8 cellular contexts compared by ENCODE assay signal in the genomic region with DNA sequence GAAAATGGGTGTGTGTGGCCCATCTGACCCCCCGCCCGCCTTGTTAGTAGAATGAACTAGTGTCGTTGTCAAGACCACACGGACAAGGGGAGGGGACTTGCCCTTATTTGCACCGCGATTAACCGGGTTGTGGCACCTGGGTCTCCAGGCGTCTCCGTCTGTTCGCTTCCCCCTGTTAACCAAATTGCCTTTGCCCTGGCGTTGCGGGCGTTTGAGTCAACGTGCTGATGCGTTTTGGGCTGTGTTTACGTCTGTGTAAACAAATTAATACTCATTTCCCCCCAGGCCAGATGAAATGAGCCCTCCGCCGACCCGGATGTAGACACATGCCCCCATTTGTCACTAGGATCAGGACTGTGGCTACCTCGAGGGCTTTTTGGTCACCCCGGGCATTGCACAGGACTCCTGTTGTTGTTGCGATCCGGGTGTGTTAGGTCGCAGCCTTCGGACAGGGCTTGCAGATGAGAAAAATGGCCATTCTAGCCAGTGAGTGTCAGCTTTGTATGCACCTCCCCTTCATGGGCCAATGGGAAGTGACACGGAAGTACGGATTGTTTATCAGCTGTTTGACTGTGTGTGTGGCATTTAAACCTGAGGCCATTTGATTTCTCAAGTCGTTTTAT. TPM values are rescaled to one million over a fixed set of nuclear protein-coding genes. Genes with fewer than 3 reads are reported as not detected.
DNase-seq lines count a peak whose midpoint lies in the region; ATAC-seq and TF ChIP-seq lines count a peak whose summit lies in the region.

No MANE protein-coding gene starts in this region.

- H3K4me2 ChIP-seq in OCI-LY1 (ENCODE audit: low read length), result peak overlapping the region; percentile 88

- intact Hi-C loops in Calu3 (cut with micrococcal nuclease; ENCODE audit: unreplicated experiment), result no loop called here

- peaks cover 5% of the 10 kb centered on the region; the same call in 1 of the 2 replicates for H4K20me1 ChIP-seq in OCI-LY1 (ENCODE audit: insufficient read depth, low read length)

- H2AFZ ChIP-seq in OCI-LY1 (ENCODE audit: low read length), result no peak overlapping the region

- DNase-seq in Calu3 (peak; percentile 78), HT1080 (ENCODE audit: low read depth) (peak; percentile 78), activated T-cell treated with anti-CD3 and anti-CD28 coated beads for 4 hours (peak; percentile 40)
- peak; percentile 39 to 53 for DNase-seq in stimulated activated CD8-positive, alpha-beta memory T cell treated with anti-CD3 and anti-CD28 coated beads, Interleukin-7, amount 100 ng/mL, for 4 hours (ENCODE audit: low read depth in 2 of 2)

- TF ChIP-seq CTCF in Calu3 (IDR thresholded peaks at IDR 0.05; ENCODE audit: unreplicated experiment) (no peak), OCI-LY1 (IDR thresholded peaks at IDR 0.05; ENCODE audit: low read length) (no peak)

- H3K36me3 Mint-ChIP-seq in Calu3 (ENCODE audit: insufficient read depth, unreplicated experiment), result peaks cover 25% of the 10 kb centered on the region

- no peaks in the 10 kb centered on the region for H3K9me3 ChIP-seq in OCI-LY1 (ENCODE audit: low read length)
- H3K9me3 ChIP-seq in esophagus (ENCODE audit: control insufficient read depth in 2 of 2, insufficient read depth in 1 of 2, low read depth in 1 of 2, low read length in 1 of 2), result no peaks in the 10 kb centered on the region
- H3K9me3 ChIP-seq in muscle layer of colon (ENCODE audit: low read length), result no peaks in the 10 kb centered on the region

- H3K4me1 ChIP-seq in OCI-LY1 (ENCODE audit: insufficient read depth, low read length, severe bottlenecking) (peaks cover 20% of the 10 kb centered on the region), esophagus (ENCODE audit: control insufficient read depth in 2 of 2, insufficient read depth in 2 of 2, low read length in 1 of 2) (no peaks in the 10 kb centered on the region), muscle layer of colon (ENCODE audit: insufficient read depth, low read length) (peaks cover 13% of the 10 kb centered on the region)

- no peaks in the 10 kb centered on the region for H3K27me3 Mint-ChIP-seq in Calu3 (ENCODE audit: unreplicated experiment)

- CTCF ChIA-PET in Calu3 (lab: Charles Lee), result no interaction called here

- BruUV-seq in Calu3 (replicated peaks; lab: Mats Ljungman, UMichigan), result no TSS peak

- H3K9me2 ChIP-seq in OCI-LY1 (ENCODE audit: low read depth, low read length), result no peaks in the 10 kb centered on the region

- no peaks in the 10 kb centered on the region for H3F3A ChIP-seq in OCI-LY1 (ENCODE audit: insufficient read depth, low read length)

- H3K9ac ChIP-seq in OCI-LY1 (ENCODE audit: low read length), result peak overlapping the region; percentile 83
- H3K9ac ChIP-seq in muscle layer of colon (ENCODE audit: low read length), result peak overlapping the region; percentile 84

- H3K4me1 Mint-ChIP-seq in Calu3 (ENCODE audit: low read depth, unreplicated experiment), result peaks cover 21% of the 10 kb centered on the region

- WGBS in esophagus, 2 donors, result 0 to 1% methylated on average over 28 of the region's 28 CpGs

- H3K79me2 ChIP-seq in OCI-LY1 (ENCODE audit: insufficient read depth, low read length), result peaks cover 23% of the 10 kb centered on the region

- H3K36me3 ChIP-seq in OCI-LY1 (ENCODE audit: insufficient read depth, low read length) (peaks cover 14% of the 10 kb centered on the region), esophagus (ENCODE audit: control insufficient read depth in 2 of 2, insufficient read depth in 2 of 2, low read length in 1 of 2) (no peaks in the 10 kb centered on the region), muscle layer of colon (ENCODE audit: insufficient read depth, low read length) (no peaks in the 10 kb centered on the region)

- H3K4me3 ChIP-seq in OCI-LY1 (ENCODE audit: low read depth, low read length, poor library complexity, severe bottlenecking), result peak overlapping the region; percentile 89
- H3K4me3 ChIP-seq in esophagus (ENCODE audit: low read depth in 1 of 2, low read length in 2 of 2), result peak overlapping the region; percentile 82 to 100
- peak overlapping the region; percentile 86 to 94 for H3K4me3 ChIP-seq in muscle layer of colon (ENCODE audit: low read depth in 1 of 2, low read length in 2 of 2)

- H3K27me3 ChIP-seq in OCI-LY1 (ENCODE audit: insufficient read depth, low read length) (no peaks in the 10 kb centered on the region), esophagus (ENCODE audit: control insufficient read depth in 1 of 2, insufficient read depth in 2 of 2, low read length in 2 of 2) (no peaks in the 10 kb centered on the region), muscle layer of colon (ENCODE audit: control insufficient read depth in 1 of 2, insufficient read depth in 2 of 2, low read length in 2 of 2) (no peaks in the 10 kb centered on the region)

- no peaks in the 10 kb centered on the region for H3K9me3 Mint-ChIP-seq in Calu3 (ENCODE audit: low read depth, unreplicated experiment)

- ATAC-seq in GM21367 (IDR thresholded peaks at IDR 0.05; ENCODE audit: unreplicated experiment), result peak; percentile 86

- H3K27ac ChIP-seq in OCI-LY1 (ENCODE audit: low read depth, low read length, poor library complexity, severe bottlenecking), result peak overlapping the region; percentile 70
- H3K27ac ChIP-seq in esophagus (ENCODE audit: low read depth in 2 of 2, low read length in 1 of 2), result peak overlapping the region; percentile 93 to 98
- H3K27ac ChIP-seq in muscle layer of colon (ENCODE audit: low read depth, low read length), result peak overlapping the region; percentile 97

- H3K4me3 Mint-ChIP-seq in Calu3 (ENCODE audit: low read depth, unreplicated experiment), result peak overlapping the region; percentile 76

- H3K27ac Mint-ChIP-seq in Calu3 (ENCODE audit: unreplicated experiment), result peak overlapping the region; percentile 50

RNA-seq across cellular contexts. Expression of gene RBL2, which starts 0.9 kb away (rescaled TPM):
- total RNA-seq in Calu3 (2022), result 59.9 and 62.8 TPM in 2 replicates
- total RNA-seq in HT1080 (2014; rRNA removed; shearing (Covaris generic)), result 20.6 and 23.6 TPM in 2 replicates
- 28.6 and 42.2 TPM in 2 replicates for polyA plus RNA-seq in HT1080 (2015; cell fraction: cytosol; rRNA removed)
- 85.1 and 93.1 TPM in 2 replicates for polyA plus RNA-seq in HT1080 (2015; cell fraction: nucleus; rRNA removed)
- polyA plus RNA-seq in esophagus, result 10 to 100 TPM; 24.3 to 26.9 TPM

Comparison
In these comparisons a context has a peak if more than half of its experiments do, and no peak if none do; other contexts are left out.
1. Peak in every context shown above with its lines: DNase-seq, ATAC-seq, H3K4me3 ChIP-seq and H3K27ac ChIP-seq.